In the genomic region with DNA sequence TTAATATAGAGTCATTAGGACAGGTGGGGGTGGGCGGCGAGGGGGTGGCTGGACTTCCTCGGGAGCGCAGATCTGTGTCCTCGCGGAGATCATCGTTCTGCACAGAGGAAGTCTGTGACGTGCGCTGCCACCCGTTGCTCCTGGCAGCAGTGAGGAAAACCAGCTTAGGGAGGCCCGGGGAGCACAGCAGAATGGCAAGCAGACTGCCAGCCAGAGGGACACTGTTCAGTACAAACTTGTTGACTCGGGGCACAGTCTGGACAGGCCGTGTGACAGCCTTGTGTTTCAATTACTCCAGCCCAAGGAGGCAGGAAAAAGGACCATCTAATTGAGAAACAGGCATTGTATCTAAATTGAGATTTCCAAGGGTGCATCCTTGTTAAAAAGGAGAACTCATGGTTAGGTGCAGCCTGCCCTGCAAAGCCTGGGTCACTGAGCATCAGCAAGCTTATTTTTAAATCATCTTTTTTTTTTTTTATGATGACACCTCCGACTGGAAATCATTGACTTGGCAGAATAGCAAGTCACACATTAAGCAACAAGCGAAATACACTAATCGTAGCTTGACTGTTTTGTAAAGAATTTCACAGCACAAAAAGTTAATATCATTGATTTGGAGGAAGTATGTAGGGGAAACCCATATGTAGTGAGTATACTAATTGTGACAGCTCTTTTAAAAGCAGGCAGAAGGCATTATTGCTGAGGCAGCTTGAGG, we compare ENCODE assay signal across 1 cellular context.
TF ChIP-seq lines count a peak whose summit lies in the region.

No MANE protein-coding gene starts in this region.

TF ChIP-seq in HepG2, 621 proteins besides CTCF, POLR2A, EP300 and RAD21:
- no peak for TF ChIP-seq KLF11 (CRISPR knock-in tag; IDR thresholded peaks at IDR 0.05)
